ENCODE assay signal across 8 cellular contexts in the genomic region with DNA sequence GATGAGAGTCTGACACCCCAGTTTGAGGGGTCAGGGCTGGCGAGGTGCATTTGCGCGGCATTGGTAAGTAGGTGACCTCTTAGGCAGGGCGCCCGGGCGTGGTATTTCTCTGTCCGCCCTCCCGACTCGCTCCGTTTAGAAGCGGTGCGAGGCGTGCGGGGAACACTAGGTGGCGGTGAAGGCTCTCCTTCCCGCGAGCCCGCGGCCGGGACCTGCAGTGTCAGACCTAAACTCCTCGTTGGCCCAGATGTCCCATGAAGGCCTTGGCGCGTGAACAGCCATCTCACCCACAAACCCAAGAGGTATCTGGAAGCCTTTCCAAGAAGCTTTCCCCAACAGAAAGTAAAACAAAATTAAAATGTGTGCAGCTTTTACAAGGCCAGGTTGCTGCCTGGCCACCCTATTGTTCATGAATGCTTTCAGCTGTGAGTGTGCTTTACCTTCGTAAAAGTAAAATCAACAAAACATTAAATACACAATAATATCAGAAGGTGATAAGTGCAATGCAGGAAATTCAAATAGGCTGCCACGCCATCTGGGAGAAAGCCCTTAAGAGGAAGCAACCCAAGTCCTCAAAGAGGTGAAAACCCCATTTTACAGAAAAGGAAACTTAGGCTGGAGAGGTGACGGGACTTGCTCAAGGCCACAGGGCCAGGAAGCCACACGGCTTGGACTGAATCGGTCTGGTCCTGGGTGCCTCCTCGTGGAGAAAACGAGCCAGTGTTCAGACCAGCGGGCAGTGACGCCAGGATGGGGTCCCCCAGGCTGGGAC.
A peak's percentile ranks its signal among the peaks of the same experiment; 100 is the strongest.
DNase-seq lines count a peak whose midpoint lies in the region; ATAC-seq, FAIRE-seq and TF ChIP-seq lines count a peak whose summit lies in the region.

No MANE protein-coding gene starts in this region.

- no peaks in the 10 kb centered on the region for H3K79me1 ChIP-seq in H1 (ENCODE audit: low read depth, low read length)

- ATAC-seq in GM19372 (IDR thresholded peaks at IDR 0.05; ENCODE audit: low read depth, unreplicated experiment): peak; percentile 78
- peak; percentile 84 for ATAC-seq in HG03520 (IDR thresholded peaks at IDR 0.05; ENCODE audit: unreplicated experiment)
- ATAC-seq in activated CD8-positive, alpha-beta memory T cell treated with anti-CD3 and anti-CD28 coated beads, Interleukin-2, amount 10 ng/mL, durations not matched to agents 7 days and 5 days: peak; percentile 95

- POLR2A ChIA-PET in H1 (lab: Charles Lee; ENCODE audit: partially characterized antibody): interaction anchor here (3.8 kb wide), 1 partner anchor 145 kb away, joined by 18 read pairs; the partner anchor contains the start of gene ISL2

- peak overlapping the region; percentile 95; the same call in 1 of the 2 replicates for H2BK15ac ChIP-seq in H1 (ENCODE audit: low read length)

- CTCF ChIA-PET in activated CD8-positive, alpha-beta memory T cell treated with anti-CD3 and anti-CD28 coated beads, Interleukin-2, amount 10 ng/mL, durations not matched to agents 7 days and 5 days (lab: Charles Lee): interaction anchor here (0.7 to 2.2 kb wide), 15 partner anchors 8 to 681 kb away, joined by 3 to 8 read pairs (median 4); partner anchors contain the start of gene ETFA
- CTCF ChIA-PET in H1 (lab: Charles Lee; ENCODE audit: partially characterized antibody): interaction anchor here (0.5 to 9.1 kb wide), 47 partner anchors 9 to 827 kb away, joined by 3 to 130 read pairs (median 4); partner anchors contain the start of gene ISL2

- H3K9ac ChIP-seq in H1 (replicated peaks in 1 of 4; ENCODE audit: extremely low read depth in 1 of 4, low read depth in 3 of 4, low read length in 3 of 4): no peak overlapping the region

- DNase-seq in CD14-positive monocyte (ENCODE audit: low spot score) (no peak), NOMO-1 treated with DMSO at 0.1 percent for 48 hours (lab: John Stamatoyannopoulos, UW; ENCODE audit: unreplicated experiment) (peak; percentile 65), H1 (ENCODE audit: low read depth in 1 of 2, low spot score in 2 of 2) (peak; percentile 61 to 91), mucosa of gallbladder (ENCODE audit: low spot score) (peak; percentile 73)
- peak; percentile 84 for DNase-seq in activated CD8-positive, alpha-beta memory T cell treated with anti-CD3 and anti-CD28 coated beads, Interleukin-2, amount 10 ng/mL, durations not matched to agents 7 days and 5 days
- DNase-seq in stimulated activated CD8-positive, alpha-beta memory T cell treated with anti-CD3 and anti-CD28 coated beads, Interleukin-4, amount 100 ng/mL, for 1 hour (ENCODE audit: low read depth in 2 of 2, low spot score in 1 of 2): peak; percentile 38 to 41

- no peak overlapping the region for H4K91ac ChIP-seq in H1 (replicated peaks; ENCODE audit: insufficient read length, low read length)

- no peak overlapping the region for H2BK20ac ChIP-seq in H1 (ENCODE audit: low read length)

- peak overlapping the region; percentile 90 for H2AFZ ChIP-seq in H1 (ENCODE audit: low read length)

- H4K8ac ChIP-seq in H1 (ENCODE audit: extremely low read depth, insufficient read depth, low read length): 0 out of 2 replicates have a peak overlapping the region, but pooled peaks have one; percentile 63

- H4K5ac ChIP-seq in H1 (ENCODE audit: insufficient read length, low read depth, low read length): no peak overlapping the region

- H3K4ac ChIP-seq in H1 (replicated peaks; ENCODE audit: insufficient read length, low read depth, low read length): no peak overlapping the region

- no peak for FAIRE-seq in H1 (lab: Jason Lieb, UNC)

- H4K20me1 ChIP-seq in H1 (replicated peaks in 1 of 2; ENCODE audit: control insufficient read depth in 1 of 2, insufficient read depth in 2 of 2, low read length in 2 of 2): no peaks in the 10 kb centered on the region

- H3K79me2 ChIP-seq in H1 (ENCODE audit: control insufficient read depth in 1 of 2, insufficient read depth in 2 of 2, low read length in 2 of 2): no peaks in the 10 kb centered on the region

- H3K14ac ChIP-seq in H1 (ENCODE audit: insufficient read length): no peak overlapping the region

- no peak overlapping the region for H3K27ac ChIP-seq in H1 (ENCODE audit: low read depth, low read length)

- H3K23ac ChIP-seq in H1 (ENCODE audit: insufficient read length): no peak overlapping the region

- peaks cover 0 to 9% (median 7%) of the 10 kb centered on the region in 4 experiments; a peak in 4 of 7 replicates for H3K27me3 ChIP-seq in H1 (replicated peaks in 1 of 4; ENCODE audit: control insufficient read depth in 3 of 4, extremely low read depth in 1 of 4, insufficient read depth in 3 of 4, low read length in 3 of 4)

- TF ChIP-seq POLR2A in H1 (IDR thresholded peaks at IDR 0.05; ENCODE audit: control extremely low read depth in 1 of 2, low read depth in 2 of 2, low read length in 2 of 2): no peak

- H3K36me3 Mint-ChIP-seq in CD14-positive monocyte: no peaks in the 10 kb centered on the region
- no peaks in the 10 kb centered on the region for H3K36me3 Mint-ChIP-seq in activated CD8-positive, alpha-beta memory T cell treated with anti-CD3 and anti-CD28 coated beads, Interleukin-2, amount 10 ng/mL, durations not matched to agents 7 days and 5 days

- WGBS in H1 (ENCODE audit: extremely low coverage in 1 of 2, insufficient coverage in 1 of 2, insufficient read length in 1 of 2, insufficient replicate concordance in 2 of 2, low coverage in 1 of 2, low lambda C conversion rate in 2 of 2, missing lambda C conversion rate in 1 of 2), 2 experiments: 35% methylated on average over 32 of the region's 32 CpGs; no CpG with 5 or more reads in 1 of the 2 experiments

- no peak overlapping the region for H2BK120ac ChIP-seq in H1 (replicated peaks; ENCODE audit: low read depth, low read length)

- TF ChIP-seq CTCF in CD14-positive monocyte (IDR thresholded peaks at IDR 0.05): peak; percentile 87
- peak; percentile 89 to 94 (median 93) for TF ChIP-seq CTCF in H1 (IDR thresholded peaks at IDR 0.05; ENCODE audit: control extremely low read depth in 1 of 3, insufficient read depth in 1 of 3, low read depth in 1 of 3, low read length in 3 of 3)

- TF ChIP-seq RAD21 in H1 (IDR thresholded peaks at IDR 0.05 in 1 of 2, conservative IDR thresholded peaks at IDR 0.05 in 1 of 2; ENCODE audit: low read depth in 2 of 2, low read length in 2 of 2): peak; percentile 94 to 96

- TF ChIP-seq EP300 in H1 (IDR thresholded peaks at IDR 0.05; ENCODE audit: borderline replicate concordance in 1 of 2, low read depth in 2 of 2, low read length in 2 of 2): no peak

- H3K9me3 ChIP-seq in H1 (ENCODE audit: insufficient read depth in 2 of 2, low read depth in 1 of 2, low read length in 1 of 2): no peaks in the 10 kb centered on the region

- no peak overlapping the region for H3K27ac Mint-ChIP-seq in CD14-positive monocyte
- H3K27ac Mint-ChIP-seq in activated CD8-positive, alpha-beta memory T cell treated with anti-CD3 and anti-CD28 coated beads, Interleukin-2, amount 10 ng/mL, durations not matched to agents 7 days and 5 days: no peak overlapping the region

- intact Hi-C loops in CD14-positive monocyte (cut with micrococcal nuclease): no loop called here

- H3K56ac ChIP-seq in H1 (replicated peaks; ENCODE audit: insufficient read length, low read depth, low read length): no peak overlapping the region

- H3K4me3 Mint-ChIP-seq in CD14-positive monocyte: peak overlapping the region; percentile 64 to 90
- H3K4me3 Mint-ChIP-seq in activated CD8-positive, alpha-beta memory T cell treated with anti-CD3 and anti-CD28 coated beads, Interleukin-2, amount 10 ng/mL, durations not matched to agents 7 days and 5 days: peak overlapping the region; percentile 38

- no peak overlapping the region for H2BK5ac ChIP-seq in H1 (ENCODE audit: low read depth, low read length)

- H3K23me2 ChIP-seq in H1 (ENCODE audit: low read depth, low read length): no peaks in the 10 kb centered on the region; the same call in 1 of the 2 replicates

- H3K4me1 ChIP-seq in H1 (replicated peaks in 1 of 4; ENCODE audit: control insufficient read depth in 3 of 4, insufficient read depth in 4 of 4, low read length in 3 of 4): peaks cover 0 to 2% (median 0%) of the 10 kb centered on the region in 4 experiments; a peak in 2 of 7 replicates

- H3K4me2 ChIP-seq in H1 (ENCODE audit: insufficient read depth in 1 of 2, low read depth in 2 of 2, low read length in 2 of 2): peak overlapping the region in 1 of 2 experiments; percentile 58; a peak in 3 of 4 replicates

- H3K4me1 Mint-ChIP-seq in CD14-positive monocyte: peaks cover 20% of the 10 kb centered on the region
- peaks cover 17% of the 10 kb centered on the region for H3K4me1 Mint-ChIP-seq in activated CD8-positive, alpha-beta memory T cell treated with anti-CD3 and anti-CD28 coated beads, Interleukin-2, amount 10 ng/mL, durations not matched to agents 7 days and 5 days

- peaks cover 48 to 57% (median 50%) of the 10 kb centered on the region in 3 donors for H3K27me3 Mint-ChIP-seq in CD14-positive monocyte (ENCODE audit: low read depth in 3 of 3)
- peaks cover 44% of the 10 kb centered on the region for H3K27me3 Mint-ChIP-seq in activated CD8-positive, alpha-beta memory T cell treated with anti-CD3 and anti-CD28 coated beads, Interleukin-2, amount 10 ng/mL, durations not matched to agents 7 days and 5 days

- H3K4me3 ChIP-seq in H1 (ENCODE audit: extremely low read depth in 1 of 4, insufficient read depth in 2 of 4, low read depth in 3 of 4, low read length in 4 of 4): no peak overlapping the region

- H3K9me3 Mint-ChIP-seq in CD14-positive monocyte: peaks cover 2 to 9% (median 8%) of the 10 kb centered on the region in 7 donors
- no peaks in the 10 kb centered on the region for H3K9me3 Mint-ChIP-seq in activated CD8-positive, alpha-beta memory T cell treated with anti-CD3 and anti-CD28 coated beads, Interleukin-2, amount 10 ng/mL, durations not matched to agents 7 days and 5 days (ENCODE audit: low read depth)

- no peak overlapping the region for H2AK5ac ChIP-seq in H1 (ENCODE audit: low read depth, low read length)

- peak overlapping the region; percentile 66; the same call in 1 of the 2 replicates for H3K18ac ChIP-seq in H1 (ENCODE audit: extremely low read depth, low read length)

- H2BK12ac ChIP-seq in H1 (ENCODE audit: low read depth, low read length): no peak overlapping the region

- no peaks in the 10 kb centered on the region for H3K36me3 ChIP-seq in H1 (ENCODE audit: control insufficient read depth in 2 of 4, insufficient read depth in 4 of 4, low read length in 3 of 4)

TF ChIP-seq in H1, 55 proteins besides CTCF, POLR2A, EP300 and RAD21 (continues in another document):
- no peak for TF ChIP-seq SAP30 (IDR thresholded peaks at IDR 0.05; ENCODE audit: insufficient read depth, insufficient replicate concordance, low read length)
- TF ChIP-seq ASH2L (IDR thresholded peaks at IDR 0.05; ENCODE audit: low read length): no peak
- TF ChIP-seq USF2 (IDR thresholded peaks at IDR 0.05; ENCODE audit: low read length): no peak
- TF ChIP-seq KDM5A (IDR thresholded peaks at IDR 0.05; ENCODE audit: low read length): no peak
